ENCODE assay signal across 8 cellular contexts in the genomic region with DNA sequence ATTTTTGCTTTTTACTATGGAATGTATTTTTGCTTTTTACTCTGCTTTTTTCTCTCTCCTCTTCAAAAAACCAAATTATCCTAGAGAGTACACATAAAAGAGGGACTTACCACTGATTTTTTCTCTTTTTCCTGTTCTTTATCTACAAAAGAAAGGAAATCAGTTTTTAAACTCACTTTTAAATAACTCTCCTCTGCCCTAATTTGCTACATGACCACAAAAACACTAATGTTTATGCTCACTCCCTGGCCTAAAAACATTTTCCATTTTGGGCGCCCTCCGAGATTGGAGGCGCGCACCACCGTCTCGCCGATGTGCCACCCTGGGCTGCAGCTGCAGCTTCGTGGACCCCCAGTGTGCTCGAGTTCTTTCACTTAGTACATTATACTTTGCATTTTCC. TPM values are rescaled to one million over a fixed set of nuclear protein-coding genes. Genes with fewer than 3 reads are reported as not detected.
DNase-seq lines count a peak whose midpoint lies in the region; ATAC-seq and TF ChIP-seq lines count a peak whose summit lies in the region.

No MANE protein-coding gene starts in this region.

- no peak for ATAC-seq in HG03175 (IDR thresholded peaks at IDR 0.05; ENCODE audit: unreplicated experiment)
- ATAC-seq in GM21381 (IDR thresholded peaks at IDR 0.05; ENCODE audit: unreplicated experiment), result no peak
- no peak for ATAC-seq in HG02571 (IDR thresholded peaks at IDR 0.05; ENCODE audit: unreplicated experiment)

- H3K27me3 ChIP-seq in GM23248 (replicated peaks; ENCODE audit: insufficient read depth), result no peaks in the 10 kb centered on the region
- H3K27me3 ChIP-seq in sigmoid colon, result no peaks in the 10 kb centered on the region

- no peak for TF ChIP-seq EP300 in sigmoid colon (IDR thresholded peaks at IDR 0.05)

- H3K36me3 ChIP-seq in GM23248 (ENCODE audit: low read depth) (no peaks in the 10 kb centered on the region), sigmoid colon (peaks cover 0 to 14% (median 8%) of the 10 kb centered on the region in 4 donors)

- H4K20me1 ChIP-seq in GM23248 (ENCODE audit: insufficient read depth), result no peaks in the 10 kb centered on the region

- H3K4me1 ChIP-seq in GM23248 (ENCODE audit: insufficient read depth) (peaks cover 30% of the 10 kb centered on the region), sigmoid colon (peaks cover 0 to 53% (median 40%) of the 10 kb centered on the region in 4 donors)

- H3K9me2 ChIP-seq in GM23248 (ENCODE audit: insufficient read depth), result no peaks in the 10 kb centered on the region

- in situ Hi-C loops in GM23248 (cut with MboI), result no loop called here

- H3K9me3 ChIP-seq in GM23248 (ENCODE audit: low read depth), result no peaks in the 10 kb centered on the region
- H3K9me3 ChIP-seq in sigmoid colon, result no peaks in the 10 kb centered on the region

- H3K79me2 ChIP-seq in GM23248 (ENCODE audit: insufficient read depth), result peaks cover 13% of the 10 kb centered on the region

- 24 to 32% methylated on average over 9 of the region's 9 CpGs for WGBS in GM23248 (ENCODE audit: low coverage in 1 of 2, low lambda C conversion rate in 2 of 2, missing lambda C conversion rate in 2 of 2), 2 experiments
- 51 to 74% methylated on average over 9 of the region's 9 CpGs for WGBS in sigmoid colon, 2 donors

- H3K4me2 ChIP-seq in GM23248 (ENCODE audit: unreplicated experiment), result peak overlapping the region; percentile 91

- H2AFZ ChIP-seq in GM23248, result peak overlapping the region; percentile 97

- H3K27ac ChIP-seq in GM23248, result peak overlapping the region; percentile 74
- H3K27ac ChIP-seq in sigmoid colon, result peak overlapping the region; percentile 94 to 99 (median 98)

- no peak for TF ChIP-seq POLR2A in sigmoid colon (IDR thresholded peaks at IDR 0.05)

- intact Hi-C loops in sigmoid colon (cut with DNase I), result loop anchor here (2.0 kb wide), 1 partner anchor 64 kb away; no protein-coding TSS in a partner anchor

- no peak for TF ChIP-seq CTCF in WI38 (IDR thresholded peaks at IDR 0.05; ENCODE audit: low read depth, low read length)
- TF ChIP-seq CTCF in foreskin fibroblast (IDR thresholded peaks at IDR 0.05; ENCODE audit: low read depth, low read length), result no peak
- no peak for TF ChIP-seq CTCF in sigmoid colon (IDR thresholded peaks at IDR 0.05)

- H3F3A ChIP-seq in GM23248 (ENCODE audit: insufficient read depth), result peaks cover 6% of the 10 kb centered on the region; the same call in 1 of the 2 replicates

- no peak for DNase-seq in GM23248
- no peak for DNase-seq in foreskin fibroblast
- DNase-seq in sigmoid colon, result no peak
- DNase-seq in NCI-H1105 treated with DMSO at 0.1 percent for 48 hours (lab: John Stamatoyannopoulos, UW), result no peak

- peak overlapping the region; percentile 88 for H3K9ac ChIP-seq in GM23248

- H3K4me3 ChIP-seq in GM23248, result peak overlapping the region; percentile 77
- peak overlapping the region; percentile 77 for H3K4me3 ChIP-seq in WI38 (ENCODE audit: low read depth, low read length)
- H3K4me3 ChIP-seq in foreskin fibroblast (ENCODE audit: low read depth in 1 of 2, low read length in 2 of 2), result peak overlapping the region; percentile 70 to 83
- peak overlapping the region in 3 of 4 donors; percentile 74 to 93 (median 92) for H3K4me3 ChIP-seq in sigmoid colon

RNA-seq across cellular contexts. Expression of gene TK2, which starts 1.1 kb away (rescaled TPM):
- 57.5 and 58.8 TPM in 2 replicates for total RNA-seq in GM23248 (2014; rRNA removed; shearing (Covaris generic))
- polyA plus RNA-seq in GM23248 (2016; fragmentation: Nextera tagmentation; extraction: Ambion mirVana) (27.9 and 28.2 TPM in 2 replicates), sigmoid colon (10 to 100 TPM in 2 of 3 donors, 1 to 10 TPM in 1; 9.6 to 15.0 (median 11.6) TPM)
- 10 to 100 TPM; 17.6 to 32.7 (median 22.2) TPM for total RNA-seq in sigmoid colon

RNA-seq across cellular contexts. Expression of gene CKLF, which starts 3.5 kb away (rescaled TPM):
- 64.2 and 130 TPM in 2 replicates for total RNA-seq in GM23248 (2014; rRNA removed; shearing (Covaris generic))
- polyA plus RNA-seq in GM23248 (2016; fragmentation: Nextera tagmentation; extraction: Ambion mirVana), result 107 and 108 TPM in 2 replicates
- 10 to 100 TPM; 24.1 to 53.6 (median 37.3) TPM for total RNA-seq in sigmoid colon
- 10 to 100 TPM; 40.2 to 57.4 (median 48.6) TPM for polyA plus RNA-seq in sigmoid colon

RNA-seq across cellular contexts. Expression of gene CMTM1, which starts 17.4 kb away (rescaled TPM):
- 2.1 and 3.1 TPM in 2 replicates for total RNA-seq in GM23248 (2014; rRNA removed; shearing (Covaris generic))
- polyA plus RNA-seq in GM23248 (2016; fragmentation: Nextera tagmentation; extraction: Ambion mirVana) (6.0 and 6.8 TPM in 2 replicates), sigmoid colon (under 1 TPM in 1 of 3 donors, not detected in 2; 0.85 TPM)
- total RNA-seq in sigmoid colon, result 1 to 10 TPM in 3 of 4 donors, under 1 TPM in 1; 0.71 to 3.0 (median 1.6) TPM

RNA-seq across cellular contexts. Expression of gene CMTM2, which starts 30.4 kb away (rescaled TPM):
- not detected in 2 replicates for total RNA-seq in GM23248 (2014; rRNA removed; shearing (Covaris generic))
- not detected in 2 replicates for polyA plus RNA-seq in GM23248 (2016; fragmentation: Nextera tagmentation; extraction: Ambion mirVana)
- total RNA-seq in sigmoid colon, result under 1 TPM in 1 of 4 donors, not detected in 3; 0.33 TPM
- not detected for polyA plus RNA-seq in sigmoid colon

RNA-seq across cellular contexts. Expression of gene CMTM3, which starts 55.6 kb away (rescaled TPM):
- total RNA-seq in GM23248 (2014; rRNA removed; shearing (Covaris generic)), result 21.9 and 32.6 TPM in 2 replicates
- polyA plus RNA-seq in GM23248 (2016; fragmentation: Nextera tagmentation; extraction: Ambion mirVana) (43.9 and 47.0 TPM in 2 replicates), sigmoid colon (10 to 100 TPM in 2 of 3 donors, 1 to 10 TPM in 1; 8.6 to 15.5 (median 10.2) TPM)
- 10 to 100 TPM; 12.5 to 18.8 (median 17.3) TPM for total RNA-seq in sigmoid colon
